30 cellular contexts compared by ENCODE assay signal in the genomic region with DNA sequence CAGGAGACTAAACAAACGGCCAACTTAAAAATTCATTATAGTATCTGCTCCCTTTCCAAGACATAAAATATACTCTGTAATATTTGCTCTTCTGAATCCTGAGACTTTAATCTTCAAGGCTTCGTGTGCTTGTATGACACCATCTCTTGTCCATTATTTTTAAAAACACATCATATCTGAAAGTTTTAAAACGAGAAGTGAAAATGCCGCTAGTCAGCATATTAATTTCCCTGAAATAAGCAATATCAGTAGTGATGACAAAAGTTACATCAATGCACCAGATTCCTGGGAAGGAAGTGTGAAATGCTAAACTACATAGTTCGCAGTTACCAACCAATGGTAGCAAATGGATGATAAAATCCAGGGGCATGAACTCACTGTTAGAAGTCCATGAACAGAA.
"Had no signal": no experiment of that assay in that cellular context is flagged by ENCODE, and none has a peak within 500 bp of the region (broad histone marks: within the 10 kb centered on the region; RNA-seq: fewer than 3 reads in every experiment).

No MANE protein-coding gene starts in this region.

- H3K4me1 ChIP-seq: ascending aorta, body of pancreas had no signal

- H3K36me3 Mint-ChIP-seq: activated CD8-positive, alpha-beta memory T cell treated with anti-CD3 and anti-CD28 coated beads, Interleukin-2, amount 10 ng/mL, durations not matched to agents 7 days and 5 days; activated naive CD4-positive, alpha-beta T cell treated with anti-CD3 and anti-CD28 coated beads, Interleukin-2, amount 50 U/mL, for 72 hours had no signal

- H3K4me3 Mint-ChIP-seq: activated B cell treated with CpG ODN at 0.5 μM for 24 hours; activated CD4-positive, alpha-beta T cell treated with anti-CD3 and anti-CD28 coated beads, Interleukin-2, amount 10 ng/mL, durations not matched to agents 24 days and 14 days; activated CD8-positive, alpha-beta memory T cell treated with anti-CD3 and anti-CD28 coated beads, Interleukin-2, amount 10 ng/mL, durations not matched to agents 7 days and 5 days; activated naive CD8-positive, alpha-beta T cell treated with anti-CD3 and anti-CD28 coated beads, Interleukin-2, amount 50 U/mL, for 24 hours; activated T-cell treated with anti-CD3 and anti-CD28 coated beads, Interleukin-2, amount 50 U/mL, for 24 hours; activated T-helper 1 cell treated with anti-CD3 and anti-CD28 coated beads, Interleukin-12 subunit alpha, Interleukin-12 subunit beta, Interleukin-2, Interleukin-4 antibody, amounts not matched to agents 30 ng/mL and 10 ng/mL and 1 ng/mL, durations not matched to agents 14 hours and 24 hours and 36 hours; T-helper 17 cell had no signal

- H3K36me3 ChIP-seq: ascending aorta had no signal

- H3K27me3 ChIP-seq: ascending aorta, body of pancreas had no signal

- FAIRE-seq: bronchial epithelial cell, RCC 7860 had no signal

- H3K4me3 ChIP-seq: ascending aorta, body of pancreas had no signal

- DNase-seq: activated B cell treated with CpG ODN at 0.5 μM for 24 hours; activated CD4-positive, alpha-beta T cell treated with anti-CD3 and anti-CD28 coated beads for 1 hour; activated CD4-positive, alpha-beta T cell treated with anti-CD3 and anti-CD28 coated beads, Interleukin-2, amount 10 ng/mL, durations not matched to agents 24 days and 14 days; activated CD4-positive, alpha-beta T cell treated with anti-CD3 and anti-CD28 coated beads, Interleukin-2, amount 50 U/mL, for 48 hours; activated CD8-positive, alpha-beta memory T cell treated with anti-CD3 and anti-CD28 coated beads, Interleukin-2, amount 10 ng/mL, durations not matched to agents 7 days and 5 days; activated effector memory CD4-positive, alpha-beta T cell treated with Interleukin-2 at 50 U/mL for 16 hours; activated naive CD4-positive, alpha-beta T cell; activated naive CD8-positive, alpha-beta T cell treated with anti-CD3 and anti-CD28 coated beads, Interleukin-2, amount 50 U/mL, for 24 hours; activated T-cell treated with anti-CD3 and anti-CD28 coated beads, Interleukin-2, amount 50 U/mL, for 24 hours; amniotic stem cell; body of pancreas; central memory CD4-positive, alpha-beta T cell; NCI-H1092 treated with DMSO at 0.1 percent for 48 hours; NCI-H1417 treated with DMSO at 0.1 percent for 48 hours; NCI-H1694; NCI-H2029; NCI-H2107; NCI-H2171 treated with DMSO at 0.1 percent for 48 hours; NCI-H226; NCI-H510A; NCI-H526 treated with DMSO at 0.1 percent for 48 hours; PC-3; SHP77 treated with DMSO at 0.1 percent for 48 hours; T-helper 17 cell; T-helper 9 cell had no signal

- H3K4me1 Mint-ChIP-seq: activated B cell treated with CpG ODN at 0.5 μM for 24 hours; activated CD4-positive, alpha-beta T cell treated with anti-CD3 and anti-CD28 coated beads, Interleukin-2, amount 10 ng/mL, durations not matched to agents 24 days and 14 days; activated naive CD8-positive, alpha-beta T cell treated with anti-CD3 and anti-CD28 coated beads, Interleukin-2, amount 50 U/mL, for 24 hours had no signal

- H3K27ac Mint-ChIP-seq: activated B cell treated with CpG ODN at 0.5 μM for 24 hours; activated CD4-positive, alpha-beta T cell treated with anti-CD3 and anti-CD28 coated beads, Interleukin-2, amount 10 ng/mL, durations not matched to agents 24 days and 14 days; activated CD8-positive, alpha-beta memory T cell treated with anti-CD3 and anti-CD28 coated beads, Interleukin-2, amount 10 ng/mL, durations not matched to agents 7 days and 5 days; activated naive CD4-positive, alpha-beta T cell treated with anti-CD3 and anti-CD28 coated beads, Interleukin-2, amount 50 U/mL, for 72 hours; activated naive CD8-positive, alpha-beta T cell treated with anti-CD3 and anti-CD28 coated beads, Interleukin-2, amount 50 U/mL, for 24 hours; activated T-cell treated with anti-CD3 and anti-CD28 coated beads, Interleukin-2, amount 50 U/mL, for 24 hours; activated T-helper 1 cell treated with anti-CD3 and anti-CD28 coated beads, Interleukin-12 subunit alpha, Interleukin-12 subunit beta, Interleukin-2, Interleukin-4 antibody, amounts not matched to agents 30 ng/mL and 10 ng/mL and 1 ng/mL, durations not matched to agents 14 hours and 24 hours and 36 hours; T-helper 17 cell had no signal

- H3K27ac ChIP-seq: ascending aorta, body of pancreas had no signal

- ATAC-seq: activated CD8-positive, alpha-beta memory T cell treated with anti-CD3 and anti-CD28 coated beads, Interleukin-2, amount 10 ng/mL, durations not matched to agents 7 days and 5 days; activated naive CD4-positive, alpha-beta T cell treated with anti-CD3 and anti-CD28 coated beads, Interleukin-2, amount 50 U/mL, for 72 hours; activated naive CD8-positive, alpha-beta T cell treated with anti-CD3 and anti-CD28 coated beads, Interleukin-2, amount 50 U/mL, for 24 hours; body of pancreas; PC-3; T-helper 17 cell had no signal

- H3K9me3 Mint-ChIP-seq: activated B cell treated with CpG ODN at 0.5 μM for 24 hours; activated CD4-positive, alpha-beta T cell treated with anti-CD3 and anti-CD28 coated beads, Interleukin-2, amount 10 ng/mL, durations not matched to agents 24 days and 14 days; activated naive CD8-positive, alpha-beta T cell treated with anti-CD3 and anti-CD28 coated beads, Interleukin-2, amount 50 U/mL, for 24 hours; activated T-cell treated with anti-CD3 and anti-CD28 coated beads, Interleukin-2, amount 50 U/mL, for 24 hours; activated T-helper 1 cell treated with anti-CD3 and anti-CD28 coated beads, Interleukin-12 subunit alpha, Interleukin-12 subunit beta, Interleukin-2, Interleukin-4 antibody, amounts not matched to agents 30 ng/mL and 10 ng/mL and 1 ng/mL, durations not matched to agents 14 hours and 24 hours and 36 hours had no signal

- H3K27me3 Mint-ChIP-seq: activated CD4-positive, alpha-beta T cell treated with anti-CD3 and anti-CD28 coated beads, Interleukin-2, amount 10 ng/mL, durations not matched to agents 24 days and 14 days; activated CD8-positive, alpha-beta memory T cell treated with anti-CD3 and anti-CD28 coated beads, Interleukin-2, amount 10 ng/mL, durations not matched to agents 7 days and 5 days had no signal

- H3K9me3 ChIP-seq: ascending aorta, body of pancreas had no signal
